ENCODE assay signal across 8 cellular contexts in the genomic region with DNA sequence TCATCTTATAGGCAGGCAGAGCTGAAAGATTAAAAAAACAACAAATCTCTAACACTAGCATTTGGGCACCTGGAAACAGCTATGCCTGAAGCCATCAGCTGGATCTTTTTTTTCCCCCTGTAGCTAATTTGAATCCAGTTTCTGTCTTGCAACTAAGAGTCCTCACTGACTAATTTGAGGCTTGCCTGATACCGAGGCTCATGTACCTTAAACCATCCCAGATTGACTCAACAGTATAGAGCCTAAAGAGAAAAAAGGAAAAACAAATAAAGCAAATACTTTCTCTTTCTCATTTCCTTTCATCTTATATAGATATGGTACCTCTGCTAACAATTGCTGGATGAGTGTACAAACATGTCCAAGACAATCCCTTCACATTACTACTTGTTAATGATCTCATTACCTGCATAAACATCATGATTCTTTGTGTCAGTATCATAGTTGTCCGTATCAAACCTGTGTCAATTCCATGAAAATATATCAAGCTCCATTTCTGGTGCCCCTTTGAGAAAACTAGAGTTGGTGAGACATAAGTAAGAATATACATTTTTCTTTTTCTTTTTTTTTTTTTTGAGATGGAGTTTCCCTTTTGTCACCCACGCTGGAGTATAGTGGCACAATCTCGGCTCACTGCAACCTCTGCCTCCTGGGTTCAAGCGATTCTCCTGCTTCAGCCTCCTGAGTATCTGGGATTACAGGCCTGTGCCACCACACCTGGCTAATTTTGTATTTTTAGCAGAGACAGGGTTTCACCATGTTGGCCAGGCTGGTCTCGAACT. TPM values are rescaled to one million over a fixed set of nuclear protein-coding genes. Genes with fewer than 3 reads are reported as not detected.
DNase-seq lines count a peak whose midpoint lies in the region; ATAC-seq and TF ChIP-seq lines count a peak whose summit lies in the region.

No MANE protein-coding gene starts in this region.

- H2BK12ac ChIP-seq in mesenchymal stem cell (ENCODE audit: low read length in 2 of 2): no peak overlapping the region

- TF ChIP-seq CTCF in HEK293 (tag by site-specific recombination; IDR thresholded peaks at IDR 0.05): no peak
- no peak for TF ChIP-seq CTCF in RWPE1 (conservative IDR thresholded peaks at IDR 0.05; ENCODE audit: low read depth)
- TF ChIP-seq CTCF in sigmoid colon (IDR thresholded peaks at IDR 0.05): no peak

- H4K91ac ChIP-seq in mesenchymal stem cell (ENCODE audit: low read length): no peak overlapping the region

- ATAC-seq in GM18858 (IDR thresholded peaks at IDR 0.05; ENCODE audit: unreplicated experiment): peak; percentile 83
- ATAC-seq in GM19324 (IDR thresholded peaks at IDR 0.05; ENCODE audit: low FRiP score, unreplicated experiment): no peak

- H3K27me3 ChIP-seq in mesenchymal stem cell (ENCODE audit: control insufficient read depth in 1 of 2, insufficient read depth in 1 of 2, low read length in 2 of 2) (no peaks in the 10 kb centered on the region), sigmoid colon (no peaks in the 10 kb centered on the region)

- CTCF ChIA-PET in HEK293 (lab: Yijun Ruan, JAX): interaction anchor here (0.7 to 4.1 kb wide), 6 partner anchors 10 to 364 kb away, joined by 3 to 46 read pairs (median 6); a partner anchor contains a TSS
- CTCF ChIA-PET in RWPE1 (lab: Yijun Ruan, JAX): interaction anchor here (0.6 to 1.1 kb wide), 2 partner anchors 35 to 39 kb away, joined by 3 to 4 read pairs; no protein-coding TSS in a partner anchor

- no peak overlapping the region for H3K4me2 ChIP-seq in mesenchymal stem cell (ENCODE audit: low read length, poor library complexity, severe bottlenecking)

- H3K23ac ChIP-seq in mesenchymal stem cell (ENCODE audit: low read length in 2 of 2): no peak overlapping the region

- peak; percentile 36 for DNase-seq in RWPE1 (ENCODE audit: low spot score)
- DNase-seq in mesenchymal stem cell: peak; percentile 50
- DNase-seq in central memory CD4-positive, alpha-beta T cell: no peak
- DNase-seq in erythroblast (lab: John Stamatoyannopoulos, UW): no peak
- no peak for DNase-seq in sigmoid colon

- TF ChIP-seq POLR2A in erythroblast (IDR thresholded peaks at IDR 0.05; ENCODE audit: low read length): no peak
- TF ChIP-seq POLR2A in sigmoid colon (IDR thresholded peaks at IDR 0.05): no peak

- H2BK15ac ChIP-seq in mesenchymal stem cell (ENCODE audit: low read depth, poor library complexity, severe bottlenecking): no peak overlapping the region

- peak overlapping the region; percentile 59 for H2BK5ac ChIP-seq in mesenchymal stem cell (ENCODE audit: low read depth, low read length, poor library complexity, severe bottlenecking)

- H3K18ac ChIP-seq in mesenchymal stem cell (ENCODE audit: low read depth in 1 of 2, low read length in 2 of 2): no peak overlapping the region

- no peak for TF ChIP-seq EP300 in sigmoid colon (IDR thresholded peaks at IDR 0.05)

- H2AK5ac ChIP-seq in mesenchymal stem cell (ENCODE audit: low read length, severe bottlenecking): peak overlapping the region; percentile 99

- intact Hi-C loops in sigmoid colon (cut with DNase I): no loop called here

- H3K4ac ChIP-seq in mesenchymal stem cell (ENCODE audit: low read depth in 1 of 2, low read length in 2 of 2): no peak overlapping the region

- WGBS in mesenchymal stem cell: 74% methylated on average over 5 of the region's 6 CpGs
- 80 to 82% methylated on average over 6 of the region's 6 CpGs for WGBS in sigmoid colon, 2 donors

- H4K8ac ChIP-seq in mesenchymal stem cell (ENCODE audit: low read length): peak overlapping the region; percentile 29

- H3K79me1 ChIP-seq in mesenchymal stem cell (replicated peaks; ENCODE audit: low read length, poor library complexity, severe bottlenecking): peaks cover 2% of the 10 kb centered on the region

- H3K9me3 ChIP-seq in HEK293 (ENCODE audit: control insufficient read depth, insufficient read depth, low read depth, low read length) (no peaks in the 10 kb centered on the region), mesenchymal stem cell (ENCODE audit: control insufficient read depth, low read length) (no peaks in the 10 kb centered on the region), sigmoid colon (no peaks in the 10 kb centered on the region)

- H3K27ac ChIP-seq in HEK293 (ENCODE audit: extremely low read depth, low read depth, low read length) (no peak overlapping the region), RWPE1 (peak overlapping the region; percentile 90), mesenchymal stem cell (ENCODE audit: low read length, poor library complexity, severe bottlenecking) (peak overlapping the region; percentile 94), sigmoid colon (peak overlapping the region in 2 of 4 donors; percentile 47 to 69)

- H3K36me3 ChIP-seq in HEK293 (ENCODE audit: control insufficient read depth in 2 of 2, insufficient read depth in 1 of 2, low read length in 2 of 2) (no peaks in the 10 kb centered on the region), mesenchymal stem cell (ENCODE audit: control insufficient read depth in 1 of 2, insufficient read depth in 2 of 2, low read depth in 1 of 2, low read length in 2 of 2) (no peaks in the 10 kb centered on the region), sigmoid colon (no peaks in the 10 kb centered on the region)

- H3K4me1 ChIP-seq in HEK293 (ENCODE audit: control insufficient read depth, insufficient read depth, low read length) (peaks cover 8% of the 10 kb centered on the region), mesenchymal stem cell (ENCODE audit: control insufficient read depth, insufficient read depth, low read depth, low read length) (peaks cover 21% of the 10 kb centered on the region), sigmoid colon (peaks cover 0 to 18% (median 11%) of the 10 kb centered on the region in 4 donors)

- H3K14ac ChIP-seq in mesenchymal stem cell (ENCODE audit: low read length in 2 of 2): no peak overlapping the region

- peak overlapping the region; percentile 48 for H3K9ac ChIP-seq in mesenchymal stem cell (ENCODE audit: low read length)

- H3K4me3 ChIP-seq in HEK293 (ENCODE audit: low read depth, low read length) (no peak overlapping the region), mesenchymal stem cell (ENCODE audit: insufficient read depth in 1 of 2, low read depth in 1 of 2, low read length in 2 of 2) (no peak overlapping the region), sigmoid colon (no peak overlapping the region)

- H2BK120ac ChIP-seq in mesenchymal stem cell (ENCODE audit: low read depth, low read length): no peak overlapping the region

- POLR2A ChIA-PET in HEK293 (lab: Yijun Ruan, JAX): interaction anchor here (0.9 to 8.3 kb wide), 4 partner anchors 9 to 238 kb away, joined by 3 to 332 read pairs (median 14); a partner anchor contains a TSS
- POLR2A ChIA-PET in RWPE1 (lab: Yijun Ruan, JAX; ENCODE audit: low non-redundant PET): interaction anchor here (0.6 to 3.8 kb wide), 2 partner anchors 27 to 38 kb away, joined by 3 to 19 read pairs; no protein-coding TSS in a partner anchor

- no peak overlapping the region for H2AFZ ChIP-seq in mesenchymal stem cell (ENCODE audit: low read depth, low read length)

TF ChIP-seq in HEK293, 187 proteins besides CTCF, POLR2A, EP300 and RAD21 (continues in another document):
- TF ChIP-seq ZNF600 (tag by site-specific recombination; IDR thresholded peaks at IDR 0.05) (peak; percentile 85), GFI1B (tag by site-specific recombination; IDR thresholded peaks at IDR 0.05) (peak; percentile 29; the same call in 1 of the 2 replicates), ZNF777 (tag by site-specific recombination; IDR thresholded peaks at IDR 0.05; ENCODE audit: borderline replicate concordance) (no peak), ZBTB48 (tag by site-specific recombination; IDR thresholded peaks at IDR 0.05) (no peak), ZNF660 (tag by site-specific recombination; IDR thresholded peaks at IDR 0.05) (no peak), ZNF596 (tag by site-specific recombination; IDR thresholded peaks at IDR 0.05) (no peak), PRDM1 (tag by site-specific recombination; IDR thresholded peaks at IDR 0.05) (peak; percentile 41; the same call in 1 of the 2 replicates), ZBTB21 (tag by site-specific recombination; IDR thresholded peaks at IDR 0.05) (no peak)
- TF ChIP-seq, protein P1, sequence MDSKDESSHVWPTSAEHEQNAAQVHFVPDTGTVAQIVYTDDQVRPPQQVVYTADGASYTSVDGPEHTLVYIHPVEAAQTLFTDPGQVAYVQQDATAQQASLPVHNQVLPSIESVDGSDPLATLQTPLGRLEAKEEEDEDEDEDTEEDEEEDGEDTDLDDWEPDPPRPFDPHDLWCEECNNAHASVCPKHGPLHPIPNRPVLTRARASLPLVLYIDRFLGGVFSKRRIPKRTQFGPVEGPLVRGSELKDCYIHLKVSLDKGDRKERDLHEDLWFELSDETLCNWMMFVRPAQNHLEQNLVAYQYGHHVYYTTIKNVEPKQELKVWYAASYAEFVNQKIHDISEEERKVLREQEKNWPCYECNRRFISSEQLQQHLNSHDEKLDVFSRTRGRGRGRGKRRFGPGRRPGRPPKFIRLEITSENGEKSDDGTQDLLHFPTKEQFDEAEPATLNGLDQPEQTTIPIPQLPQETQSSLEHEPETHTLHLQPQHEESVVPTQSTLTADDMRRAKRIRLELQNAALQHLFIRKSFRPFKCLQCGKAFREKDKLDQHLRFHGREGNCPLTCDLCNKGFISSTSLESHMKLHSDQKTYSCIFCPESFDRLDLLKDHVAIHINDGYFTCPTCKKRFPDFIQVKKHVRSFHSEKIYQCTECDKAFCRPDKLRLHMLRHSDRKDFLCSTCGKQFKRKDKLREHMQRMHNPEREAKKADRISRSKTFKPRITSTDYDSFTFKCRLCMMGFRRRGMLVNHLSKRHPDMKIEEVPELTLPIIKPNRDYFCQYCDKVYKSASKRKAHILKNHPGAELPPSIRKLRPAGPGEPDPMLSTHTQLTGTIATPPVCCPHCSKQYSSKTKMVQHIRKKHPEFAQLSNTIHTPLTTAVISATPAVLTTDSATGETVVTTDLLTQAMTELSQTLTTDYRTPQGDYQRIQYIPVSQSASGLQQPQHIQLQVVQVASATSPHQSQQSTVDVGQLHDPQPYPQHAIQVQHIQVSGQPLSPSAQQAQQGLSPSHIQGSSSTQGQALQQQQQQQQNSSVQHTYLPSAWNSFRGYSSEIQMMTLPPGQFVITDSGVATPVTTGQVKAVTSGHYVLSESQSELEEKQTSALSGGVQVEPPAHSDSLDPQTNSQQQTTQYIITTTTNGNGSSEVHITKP (tag by site-specific recombination; IDR thresholded peaks at IDR 0.05): peak; percentile 74

RNA-seq across cellular contexts. Expression of a gene that starts 43.1 kb away (rescaled TPM):
- 88.3 TPM for polyA plus RNA-seq in mesenchymal stem cell (2013, experiment 1 of 2)
- polyA plus RNA-seq in mesenchymal stem cell (2013, experiment 2 of 2): 79.7 TPM
- 10 to 100 TPM; 12.5 to 81.9 (median 24.3) TPM for total RNA-seq in sigmoid colon
- 10 to 100 TPM; 11.1 to 32.2 (median 22.2) TPM for polyA plus RNA-seq in sigmoid colon

Comparison
In these comparisons a context has a peak if more than half of its experiments do, and no peak if none do; other contexts are left out.
1. DNase-seq: peak in RWPE1 (single experiment) and mesenchymal stem cell (single experiment); none in central memory CD4-positive, alpha-beta T cell (single experiment), erythroblast (0 of 2) and sigmoid colon (single experiment).